ENCODE assay signal across 8 cellular contexts in the genomic region with DNA sequence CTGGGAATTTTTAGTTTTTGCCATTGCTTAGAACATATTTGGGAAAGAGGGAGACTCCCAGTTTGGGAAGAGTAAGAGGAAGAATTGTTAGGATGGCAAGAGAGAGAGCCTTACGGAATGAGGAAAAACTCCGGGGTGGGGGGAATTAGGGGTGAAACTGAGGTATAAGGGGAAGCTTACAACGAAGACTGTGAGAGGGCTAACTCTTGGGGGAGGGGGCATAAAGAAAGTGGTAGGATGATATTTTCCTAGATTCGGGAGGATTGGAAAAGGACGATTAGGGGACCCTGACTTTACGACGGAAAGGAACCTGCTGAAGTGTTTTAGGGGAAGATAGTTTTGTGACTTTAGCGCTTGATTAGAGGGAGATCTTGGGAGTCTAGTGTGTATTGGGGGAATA. TPM values are rescaled to one million over a fixed set of nuclear protein-coding genes. Genes with fewer than 3 reads are reported as not detected.
DNase-seq lines count a peak whose midpoint lies in the region; ATAC-seq and TF ChIP-seq lines count a peak whose summit lies in the region.

No MANE protein-coding gene starts in this region.

- peak overlapping the region; percentile 72 for H3K4me3 ChIP-seq in coronary artery

- in situ Hi-C loops in G401 (cut with HindIII; ENCODE audit: low sequenced_read_pairs): no loop called here

- peaks cover 19% of the 10 kb centered on the region for H3K4me1 Mint-ChIP-seq in CD14-positive monocyte
- H3K4me1 Mint-ChIP-seq in natural killer cell treated with Interleukin-12 subunit alpha and Interleukin-12 subunit beta and Interleukin-15 and Interleukin-18, amount 100 ng/mL, for 72 hours (ENCODE audit: low read depth in 2 of 2): peaks cover 11 to 18% of the 10 kb centered on the region in 2 donors

- TF ChIP-seq CTCF in CD14-positive monocyte (IDR thresholded peaks at IDR 0.05): no peak
- no peak for TF ChIP-seq CTCF in coronary artery (IDR thresholded peaks at IDR 0.05)

- peak overlapping the region; percentile 79 to 84 for H3K27ac ChIP-seq in coronary artery

- peak overlapping the region; percentile 92 to 97 (median 94) for H3K27ac Mint-ChIP-seq in CD14-positive monocyte
- H3K27ac Mint-ChIP-seq in natural killer cell treated with Interleukin-12 subunit alpha and Interleukin-12 subunit beta and Interleukin-15 and Interleukin-18, amount 100 ng/mL, for 72 hours: peak overlapping the region; percentile 95 to 99

- peak overlapping the region; percentile 92 to 95 for H3K4me3 Mint-ChIP-seq in CD14-positive monocyte
- peak overlapping the region; percentile 99 for H3K4me3 Mint-ChIP-seq in natural killer cell treated with Interleukin-12 subunit alpha and Interleukin-12 subunit beta and Interleukin-15 and Interleukin-18, amount 100 ng/mL, for 72 hours

- peaks cover 0 to 5% (median 0%) of the 10 kb centered on the region in 7 donors for H3K9me3 Mint-ChIP-seq in CD14-positive monocyte
- H3K9me3 Mint-ChIP-seq in natural killer cell treated with Interleukin-12 subunit alpha and Interleukin-12 subunit beta and Interleukin-15 and Interleukin-18, amount 100 ng/mL, for 72 hours: no peaks in the 10 kb centered on the region

- intact Hi-C loops in CD14-positive monocyte (cut with micrococcal nuclease): no loop called here

- peaks cover 0 to 6% (median 0%) of the 10 kb centered on the region in 3 donors for H3K27me3 Mint-ChIP-seq in CD14-positive monocyte (ENCODE audit: low read depth in 3 of 3)
- H3K27me3 Mint-ChIP-seq in natural killer cell treated with Interleukin-12 subunit alpha and Interleukin-12 subunit beta and Interleukin-15 and Interleukin-18, amount 100 ng/mL, for 72 hours: peaks cover 0 to 6% of the 10 kb centered on the region in 2 donors

- ATAC-seq in natural killer cell treated with Interleukin-12 subunit alpha and Interleukin-12 subunit beta and Interleukin-15 and Interleukin-18, amount 100 ng/mL, for 72 hours: no peak
- no peak for ATAC-seq in GM19035 (IDR thresholded peaks at IDR 0.05; ENCODE audit: unreplicated experiment)
- ATAC-seq in HG02623 (IDR thresholded peaks at IDR 0.05; ENCODE audit: unreplicated experiment): no peak

- no peak for DNase-seq in CD14-positive monocyte (ENCODE audit: low spot score)
- DNase-seq in M059J (ENCODE audit: low read depth): peak; percentile 19
- no peak for DNase-seq in coronary artery (ENCODE audit: low spot score)
- DNase-seq in natural killer cell treated with Interleukin-12 subunit alpha and Interleukin-12 subunit beta and Interleukin-15 and Interleukin-18, amount 100 ng/mL, for 72 hours (ENCODE audit: low spot score): no peak
- DNase-seq in G401 (ENCODE audit: low spot score): no peak
- DNase-seq in HPDE6-E6E7 (ENCODE audit: extremely low spot score): no peak

- H3K36me3 Mint-ChIP-seq in CD14-positive monocyte: peaks cover 3% of the 10 kb centered on the region in 2 donors
- H3K36me3 Mint-ChIP-seq in natural killer cell treated with Interleukin-12 subunit alpha and Interleukin-12 subunit beta and Interleukin-15 and Interleukin-18, amount 100 ng/mL, for 72 hours: peaks cover 10% of the 10 kb centered on the region

RNA-seq across cellular contexts. Expression of a gene that starts 0.6 kb away (rescaled TPM):
- 10 to 100 TPM in 1 of 2 donors, 1 to 10 TPM in 1; 8.8 to 13.0 TPM for polyA plus RNA-seq in CD14-positive monocyte
- total RNA-seq in M059J (2014; rRNA removed; shearing (Covaris generic)): 40.7 and 57.9 TPM in 2 replicates
- 10 to 100 TPM; 26.7 to 27.8 TPM for total RNA-seq in natural killer cell treated with Interleukin-12 subunit alpha and Interleukin-12 subunit beta and Interleukin-15 and Interleukin-18, amount 100 ng/mL, for 72 hours
- total RNA-seq in G401 (2014; rRNA removed; shearing (Covaris generic)): 57.1 and 72.7 TPM in 2 replicates
